ENCODE assay signal across 11 cellular contexts in the genomic region with DNA sequence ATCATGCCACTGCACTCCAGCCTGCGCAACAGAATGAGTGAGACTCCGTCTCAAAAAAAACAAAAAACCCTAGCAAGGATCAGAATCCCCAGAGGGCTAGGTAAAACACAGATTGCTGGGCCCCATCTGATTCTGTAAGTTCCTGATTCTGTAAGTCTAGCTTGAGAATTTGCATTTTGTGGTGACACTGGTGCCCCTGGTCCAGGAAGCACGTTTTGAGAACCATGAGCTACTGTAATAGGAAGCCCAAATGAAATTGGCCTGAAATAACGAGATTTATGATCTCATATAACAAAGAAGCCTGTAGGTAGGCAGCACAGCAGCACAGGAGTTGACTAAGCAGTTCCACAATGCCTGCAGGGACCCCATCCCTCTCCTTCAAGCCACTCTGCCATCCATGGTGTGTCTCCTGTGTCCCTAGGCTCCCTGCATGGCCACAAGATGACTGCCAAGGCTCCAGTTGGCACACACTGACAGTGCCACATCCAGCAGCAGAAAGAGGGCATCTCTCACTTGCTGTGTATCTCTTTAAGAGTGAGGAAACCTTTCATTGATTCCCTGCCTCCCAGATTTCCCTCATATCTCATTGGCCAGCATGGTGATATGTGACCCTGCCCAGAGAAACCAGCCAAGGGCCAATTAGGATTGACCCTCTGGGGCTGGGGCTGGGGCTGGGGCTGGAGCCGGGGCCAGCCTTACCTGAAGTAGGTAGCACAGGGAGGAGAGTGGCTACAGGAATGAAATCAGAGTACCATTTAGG. TPM values are rescaled to one million over a fixed set of nuclear protein-coding genes. Genes with fewer than 3 reads are reported as not detected.
A peak's percentile ranks its signal among the peaks of the same experiment; 100 is the strongest.
DNase-seq lines count a peak whose midpoint lies in the region; ATAC-seq and TF ChIP-seq lines count a peak whose summit lies in the region.
"Had no signal": no experiment of that assay in that cellular context is flagged by ENCODE, and none has a peak within 500 bp of the region (broad histone marks: within the 10 kb centered on the region; RNA-seq: fewer than 3 reads in every experiment).

No MANE protein-coding gene starts in this region.

- peaks cover 21% of the 10 kb centered on the region for H3K4me1 Mint-ChIP-seq in activated T-cell treated with anti-CD3 and anti-CD28 coated beads, Interleukin-2, amount 50 U/mL, for 72 hours (ENCODE audit: low read depth)

- DNase-seq in DMS 273 (lab: John Stamatoyannopoulos, UW; ENCODE audit: unreplicated experiment) (peak; percentile 20), DMS 273 treated with DMSO at 0.1 percent for 48 hours (lab: John Stamatoyannopoulos, UW) (no peak), NOMO-1 (lab: John Stamatoyannopoulos, UW; ENCODE audit: unreplicated experiment in 2 of 2) (peak; percentile 84 to 87), islet precursor cell (no peak), pons (ENCODE audit: low spot score) (no peak)
- DNase-seq in activated T-cell treated with anti-CD3 and anti-CD28 coated beads, Interleukin-2, amount 50 U/mL, for 72 hours: no peak
- DNase-seq: 8988T, left ventricle myocardium superior had no signal

- H3K27me3 ChIP-seq in neutrophil: no peaks in the 10 kb centered on the region

- peaks cover 59% of the 10 kb centered on the region in 2 experiments for H3K4me1 ChIP-seq in neutrophil (ENCODE audit: control insufficient read depth in 1 of 2, insufficient read depth in 1 of 2, low read depth in 1 of 2, low read length in 1 of 2)

- no peaks in the 10 kb centered on the region for H3K9me3 Mint-ChIP-seq in activated T-cell treated with anti-CD3 and anti-CD28 coated beads, Interleukin-2, amount 50 U/mL, for 72 hours
- H3K9me3 Mint-ChIP-seq: central memory CD8-positive, alpha-beta T cell had no signal

- peak overlapping the region; percentile 69 for H3K27ac ChIP-seq in neutrophil

- no peak for TF ChIP-seq CTCF in neutrophil (IDR thresholded peaks at IDR 0.05)

- no peaks in the 10 kb centered on the region for H3K36me3 ChIP-seq in neutrophil

- no peak overlapping the region for H3K27ac Mint-ChIP-seq in activated T-cell treated with anti-CD3 and anti-CD28 coated beads, Interleukin-2, amount 50 U/mL, for 72 hours

- no peaks in the 10 kb centered on the region for H3K27me3 Mint-ChIP-seq in activated T-cell treated with anti-CD3 and anti-CD28 coated beads, Interleukin-2, amount 50 U/mL, for 72 hours (ENCODE audit: low read depth)
- H3K27me3 Mint-ChIP-seq: central memory CD8-positive, alpha-beta T cell had no signal

- peak overlapping the region in 1 of 2 experiments; percentile 18 for H3K4me3 ChIP-seq in neutrophil (ENCODE audit: low read depth in 1 of 2, low read length in 1 of 2)

- peak; percentile 59 for ATAC-seq in HG02798 (IDR thresholded peaks at IDR 0.05; ENCODE audit: poor library complexity, unreplicated experiment)
- ATAC-seq in activated T-cell treated with anti-CD3 and anti-CD28 coated beads, Interleukin-2, amount 50 U/mL, for 72 hours (replicated peaks in 1 of 2): no peak
- ATAC-seq: left ventricle myocardium superior had no signal

- H3K36me3 Mint-ChIP-seq in activated T-cell treated with anti-CD3 and anti-CD28 coated beads, Interleukin-2, amount 50 U/mL, for 72 hours (ENCODE audit: insufficient read depth in 2 of 2): peaks cover 0 to 2% of the 10 kb centered on the region in 2 donors

- H3K9me3 ChIP-seq in neutrophil: no peaks in the 10 kb centered on the region

- H3K4me3 Mint-ChIP-seq in activated T-cell treated with anti-CD3 and anti-CD28 coated beads, Interleukin-2, amount 50 U/mL, for 72 hours: no peak overlapping the region
- H3K4me3 Mint-ChIP-seq: central memory CD8-positive, alpha-beta T cell had no signal

RNA-seq across cellular contexts. Expression of gene SIPA1L3, which starts 21.7 kb away (rescaled TPM):
- total RNA-seq in activated T-cell treated with anti-CD3 and anti-CD28 coated beads, Interleukin-2, amount 50 U/mL, for 72 hours: 10 to 100 TPM; 12.8 TPM

RNA-seq across cellular contexts. Expression of gene WDR87, which starts 22.3 kb away (rescaled TPM):
- not detected for total RNA-seq in activated T-cell treated with anti-CD3 and anti-CD28 coated beads, Interleukin-2, amount 50 U/mL, for 72 hours
- total RNA-seq: left ventricle myocardium superior had no signal

Comparison
In these comparisons a context has a peak if more than half of its experiments do, and no peak if none do; other contexts are left out.
1. DNase-seq: peak in DMS 273 (single experiment) and NOMO-1 (2 of 2); none in DMS 273 treated with DMSO at 0.1 percent for 48 hours (single experiment), islet precursor cell (single experiment), activated T-cell treated with anti-CD3 and anti-CD28 coated beads, Interleukin-2, amount 50 U/mL, for 72 hours (0 of 2) and pons (single experiment).